ENCODE assay signal across 6 cellular contexts in genomic region chr2:208221873-208222272, GRCh38. TPM values are rescaled to one million over a fixed set of nuclear protein-coding genes. Genes with fewer than 3 reads are reported as not detected.
"Had no signal": no experiment of that assay in that cellular context is flagged by ENCODE, and none has a peak within 500 bp of the region (broad histone marks: within the 10 kb centered on the region; RNA-seq: fewer than 3 reads in every experiment).

No MANE protein-coding gene starts in this region.

RNA-seq across cellular contexts. Expression of gene C2orf80, which starts 32.0 kb away (rescaled TPM):
- total RNA-seq: H4, HepG2, HFFc6, HT1080 had no signal
- polyA plus RNA-seq: HepG2, IgD-negative memory B cell had no signal

RNA-seq across cellular contexts. Expression of gene CRYGA, which starts 58.5 kb away (rescaled TPM):
- total RNA-seq: H4, H7, HepG2, HFFc6, HT1080 had no signal
- polyA plus RNA-seq: HepG2, IgD-negative memory B cell had no signal
